In genomic region chr22:46815132-46815531, GRCh38 we compare ENCODE assay signal across 17 cellular contexts. TPM values are rescaled to one million over a fixed set of nuclear protein-coding genes. Genes with fewer than 3 reads are reported as not detected.
DNase-seq lines count a peak whose midpoint lies in the region; ATAC-seq, FAIRE-seq and TF ChIP-seq lines count a peak whose summit lies in the region.
"Had no signal": no experiment of that assay in that cellular context is flagged by ENCODE, and none has a peak within 500 bp of the region (broad histone marks: within the 10 kb centered on the region; RNA-seq: fewer than 3 reads in every experiment).

No MANE protein-coding gene starts in this region.

- peak overlapping the region in 1 of 2 donors; percentile 84 for H3K9ac ChIP-seq in liver (ENCODE audit: low read depth in 1 of 2, low read length in 2 of 2)
- H3K9ac ChIP-seq: KMS-11 had no signal

- H3K27ac ChIP-seq in liver (ENCODE audit: low read depth in 1 of 2, low read length in 2 of 2), result peak overlapping the region; percentile 97 to 98
- H3K27ac ChIP-seq: KMS-11 had no signal

- 40% methylated on average over 12 of the region's 12 CpGs for WGBS in liver

- no peak for DNase-seq in HFFc6
- DNase-seq in chondrocyte (ENCODE audit: low spot score), result peak; percentile 49
- no peak for DNase-seq in stimulated activated naive B cell treated with anti-CD40 and anti-IgM and Interleukin-4, amounts not matched to agents 10 μg/mL and 1 μg/mL and 100 μg/mL, for 72 hours
- DNase-seq in GM12892 (ENCODE audit: insufficient read length), result no peak
- no peak for DNase-seq in nucleus accumbens (lab: John Stamatoyannopoulos, UW)
- DNase-seq in NCI-H510A treated with DMSO at 0.1 percent for 48 hours (lab: John Stamatoyannopoulos, UW), result no peak
- DNase-seq: activated CD4-positive, alpha-beta T cell treated with anti-CD3 and anti-CD28 coated beads for 4 hours; activated naive CD4-positive, alpha-beta T cell treated with anti-CD3 and anti-CD28 coated beads for 36 hours; cortex of kidney; NCI-H1105; stimulated activated CD4-positive, alpha-beta T cell treated with anti-CD3 and anti-CD28 coated beads, Interleukin-2, amount 100 ng/mL, for 48 hours; T1000 had no signal

- H3K4me1 Mint-ChIP-seq in HFFc6 (ENCODE audit: low read depth) (peaks cover 61% of the 10 kb centered on the region), chondrocyte (ENCODE audit: low read depth) (peaks cover 41% of the 10 kb centered on the region)
- H3K4me1 Mint-ChIP-seq in stimulated activated naive B cell treated with anti-CD40 and anti-IgM and Interleukin-4, amounts not matched to agents 10 μg/mL and 1 μg/mL and 100 μg/mL, for 72 hours, result peaks cover 56 to 82% of the 10 kb centered on the region in 2 donors

- no peak for ATAC-seq in stimulated activated naive B cell treated with anti-CD40 and anti-IgM and Interleukin-4, amounts not matched to agents 10 μg/mL and 1 μg/mL and 100 μg/mL, for 72 hours (replicated peaks)
- no peak for ATAC-seq in HG03520 (IDR thresholded peaks at IDR 0.05; ENCODE audit: unreplicated experiment)

- H3K9me3 Mint-ChIP-seq in HFFc6, result no peaks in the 10 kb centered on the region
- peaks cover 3% of the 10 kb centered on the region for H3K9me3 Mint-ChIP-seq in chondrocyte (ENCODE audit: low read depth)
- H3K9me3 Mint-ChIP-seq in stimulated activated naive B cell treated with anti-CD40 and anti-IgM and Interleukin-4, amounts not matched to agents 10 μg/mL and 1 μg/mL and 100 μg/mL, for 72 hours, result peaks cover 4 to 7% of the 10 kb centered on the region in 2 donors

- H3K27ac Mint-ChIP-seq in HFFc6 (peak overlapping the region; percentile 93), chondrocyte (ENCODE audit: unreplicated experiment) (peak overlapping the region; percentile 67)
- H3K27ac Mint-ChIP-seq in stimulated activated naive B cell treated with anti-CD40 and anti-IgM and Interleukin-4, amounts not matched to agents 10 μg/mL and 1 μg/mL and 100 μg/mL, for 72 hours, result peak overlapping the region; percentile 70
- H3K27ac Mint-ChIP-seq: activated naive CD4-positive, alpha-beta T cell treated with anti-CD3 and anti-CD28 coated beads for 36 hours had no signal

- TF ChIP-seq RAD21 in liver (IDR thresholded peaks at IDR 0.05), result peak; percentile 38 to 43

- H3K9me3 ChIP-seq in liver (ENCODE audit: control insufficient read depth in 4 of 4, low read length in 3 of 4), result no peaks in the 10 kb centered on the region
- H3K9me3 ChIP-seq: esophagus muscularis mucosa had no signal

- no peak overlapping the region for H3K4me3 ChIP-seq in liver (ENCODE audit: low read depth in 1 of 3, low read length in 3 of 3)
- H3K4me3 ChIP-seq: esophagus muscularis mucosa had no signal

- TF ChIP-seq POLR2A in GM12892 (IDR thresholded peaks at IDR 0.05; ENCODE audit: low read depth, low read length), result no peak

- H3K4me1 ChIP-seq in liver (ENCODE audit: control insufficient read depth in 4 of 4, insufficient read depth in 4 of 4, low read length in 3 of 4), result peaks cover 11 to 26% (median 18%) of the 10 kb centered on the region in 4 donors

- TF ChIP-seq CTCF in HFFc6 (IDR thresholded peaks at IDR 0.05) (no peak), chondrocyte (IDR thresholded peaks at IDR 0.05) (no peak), liver (IDR thresholded peaks at IDR 0.05; ENCODE audit: low read depth, low read length, missing input control) (no peak)

- H3K36me3 Mint-ChIP-seq in HFFc6 (ENCODE audit: low read depth) (peaks cover 17% of the 10 kb centered on the region), chondrocyte (ENCODE audit: low read depth) (no peaks in the 10 kb centered on the region)
- peaks cover 55 to 75% of the 10 kb centered on the region in 2 donors for H3K36me3 Mint-ChIP-seq in stimulated activated naive B cell treated with anti-CD40 and anti-IgM and Interleukin-4, amounts not matched to agents 10 μg/mL and 1 μg/mL and 100 μg/mL, for 72 hours

- no peak overlapping the region; the same call in 1 of the 2 replicates for H3K4me3 Mint-ChIP-seq in HFFc6
- no peak overlapping the region for H3K4me3 Mint-ChIP-seq in chondrocyte (ENCODE audit: unreplicated experiment)
- no peak overlapping the region for H3K4me3 Mint-ChIP-seq in stimulated activated naive B cell treated with anti-CD40 and anti-IgM and Interleukin-4, amounts not matched to agents 10 μg/mL and 1 μg/mL and 100 μg/mL, for 72 hours
- H3K4me3 Mint-ChIP-seq: activated naive CD4-positive, alpha-beta T cell treated with anti-CD3 and anti-CD28 coated beads for 36 hours had no signal

- no peaks in the 10 kb centered on the region for H3K36me3 ChIP-seq in liver (ENCODE audit: control insufficient read depth in 4 of 4, insufficient read depth in 3 of 4, low read depth in 1 of 4, low read length in 3 of 4)

- H3K27me3 ChIP-seq in liver (ENCODE audit: control insufficient read depth in 4 of 4, insufficient read depth in 4 of 4, low read length in 3 of 4), result no peaks in the 10 kb centered on the region
- H3K27me3 ChIP-seq: esophagus muscularis mucosa had no signal

- no peak for FAIRE-seq in GM12892 (lab: Jason Lieb, UNC)
- FAIRE-seq: H54 had no signal

- H3K27me3 Mint-ChIP-seq in HFFc6 (ENCODE audit: insufficient read depth) (peaks cover 4% of the 10 kb centered on the region), chondrocyte (ENCODE audit: low read depth) (no peaks in the 10 kb centered on the region)
- no peaks in the 10 kb centered on the region for H3K27me3 Mint-ChIP-seq in stimulated activated naive B cell treated with anti-CD40 and anti-IgM and Interleukin-4, amounts not matched to agents 10 μg/mL and 1 μg/mL and 100 μg/mL, for 72 hours

TF ChIP-seq in liver, 16 proteins besides CTCF, POLR2A, EP300 and RAD21 (continues in another document):
- TF ChIP-seq REST (IDR thresholded peaks at IDR 0.05) (peak; percentile 80), FOXA1 (IDR thresholded peaks at IDR 0.05) (peak; percentile 96), GABPA (IDR thresholded peaks at IDR 0.05 in 1 of 2, conservative IDR thresholded peaks at IDR 0.05 in 1 of 2) (peak in 1 of 2 donors; percentile 60), ATF3 (IDR thresholded peaks at IDR 0.05) (peak; percentile 73), HNF4A (conservative IDR thresholded peaks at IDR 0.05) (peak; percentile 100), RXRA (IDR thresholded peaks at IDR 0.05) (peak; percentile 95), ZBTB33 (IDR thresholded peaks at IDR 0.05) (peak; percentile 71), FOXA2 (IDR thresholded peaks at IDR 0.05) (peak; percentile 93), JUND (IDR thresholded peaks at IDR 0.05) (peak; percentile 84 to 94), SP1 (IDR thresholded peaks at IDR 0.05) (peak; percentile 99), YY1 (IDR thresholded peaks at IDR 0.05) (peak; percentile 91), NR2F2 (IDR thresholded peaks at IDR 0.05) (peak; percentile 80), EGR1 (IDR thresholded peaks at IDR 0.05; ENCODE audit: low read depth in 2 of 2) (peak in 1 of 2 donors; percentile 48), HNF4G (IDR thresholded peaks at IDR 0.05) (peak; percentile 100)
- TF ChIP-seq, protein P1, sequence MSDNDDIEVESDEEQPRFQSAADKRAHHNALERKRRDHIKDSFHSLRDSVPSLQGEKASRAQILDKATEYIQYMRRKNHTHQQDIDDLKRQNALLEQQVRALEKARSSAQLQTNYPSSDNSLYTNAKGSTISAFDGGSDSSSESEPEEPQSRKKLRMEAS (IDR thresholded peaks at IDR 0.05), result peak; percentile 92

RNA-seq across cellular contexts. Expression of gene TBC1D22A, which starts 52.7 kb away (rescaled TPM):
- total RNA-seq in HFFc6 (2021; fragmentation: NEBNext Ultra II Directional; extraction: Animal tissue kit (Norgen Biotek cat#: 25700)), result 10 to 100 TPM; 20.4 to 24.1 (median 22.2) TPM
- 18.9 to 21.1 TPM (median 18.9 TPM) in 3 replicates for total RNA-seq in chondrocyte
- 10 to 100 TPM in 1 of 2 donors, 1 to 10 TPM in 1; 8.3 to 12.4 TPM for total RNA-seq in liver
- polyA plus RNA-seq in liver, result 1 to 10 TPM; 4.1 to 8.5 TPM
- polyA plus RNA-seq in GM12892 (2012; ENCODE audit: missing spikeins), result 29.0 TPM
